27 cellular contexts compared by ENCODE assay signal in genomic region chr2:39373403-39373802, GRCh38.
"Had no signal": no experiment of that assay in that cellular context is flagged by ENCODE, and none has a peak within 500 bp of the region (broad histone marks: within the 10 kb centered on the region; RNA-seq: fewer than 3 reads in every experiment).

No MANE protein-coding gene starts in this region.

- H3K27ac Mint-ChIP-seq: stimulated activated effector memory CD8-positive, alpha-beta T cell treated with anti-CD3 and anti-CD28 coated beads, Interleukin-12 subunit alpha, Interleukin-12 subunit beta, amount 100 ng/mL, for 72 hours; stimulated activated memory B cell treated with anti-CD40 and anti-IgM and Interleukin-4, amounts not matched to agents 10 μg/mL and 1 μg/mL and 100 μg/mL, for 72 hours; stimulated activated naive B cell treated with anti-CD40 and anti-IgM and Interleukin-4, amounts not matched to agents 10 μg/mL and 1 μg/mL and 100 μg/mL, for 72 hours; stimulated activated naive CD8-positive, alpha-beta T cell treated with anti-CD3 and anti-CD28 coated beads, Interleukin-15, amount 100 ng/mL, for 72 hours; stimulated activated naive CD8-positive, alpha-beta T cell treated with anti-CD3 and anti-CD28 coated beads, Interleukin-15, Interleukin-2, amounts not matched to agents 100 ng/mL and 50 ng/mL, for 24 hours had no signal

- H3K4me3 ChIP-seq: stomach, suprapubic skin, testis, thoracic aorta, thyroid gland, tibial artery, tibial nerve, transverse colon, upper lobe of left lung, upper lobe of right lung, uterus, vagina had no signal

- H3K27me3 ChIP-seq: stomach, suprapubic skin, testis, thyroid gland, tibial artery, tibial nerve, transverse colon, upper lobe of left lung, upper lobe of right lung, uterus, vagina had no signal

- H3K27ac ChIP-seq: stomach, suprapubic skin, testis, thoracic aorta, thyroid gland, tibial artery, tibial nerve, transverse colon, upper lobe of left lung, upper lobe of right lung, uterus, vagina had no signal

- H3K4me1 ChIP-seq: suprapubic skin, testis, thyroid gland, uterus, vagina had no signal

- H3K9me3 ChIP-seq: stomach, suprapubic skin, testis, thyroid gland, tibial artery, upper lobe of left lung, upper lobe of right lung, uterus, vagina had no signal

- ATAC-seq: stimulated activated effector memory CD8-positive, alpha-beta T cell treated with anti-CD3 and anti-CD28 coated beads, Interleukin-12 subunit alpha, Interleukin-12 subunit beta, amount 100 ng/mL, for 72 hours; stimulated activated memory B cell treated with anti-CD40 and anti-IgM and Interleukin-4, amounts not matched to agents 10 μg/mL and 1 μg/mL and 100 μg/mL, for 72 hours; stimulated activated naive B cell treated with anti-CD40 and anti-IgM and Interleukin-4, amounts not matched to agents 10 μg/mL and 1 μg/mL and 100 μg/mL, for 72 hours; stimulated activated naive CD8-positive, alpha-beta T cell treated with anti-CD3 and anti-CD28 coated beads, Interleukin-15, amount 100 ng/mL, for 72 hours; stimulated activated naive CD8-positive, alpha-beta T cell treated with anti-CD3 and anti-CD28 coated beads, Interleukin-15, Interleukin-2, amounts not matched to agents 100 U/mL and 50 U/mL, for 24 hours; upper lobe of right lung had no signal

- H3K4me3 Mint-ChIP-seq: stimulated activated effector memory CD8-positive, alpha-beta T cell treated with anti-CD3 and anti-CD28 coated beads, Interleukin-12 subunit alpha, Interleukin-12 subunit beta, amount 100 ng/mL, for 72 hours; stimulated activated memory B cell treated with anti-CD40 and anti-IgM and Interleukin-4, amounts not matched to agents 10 μg/mL and 1 μg/mL and 100 μg/mL, for 72 hours; stimulated activated naive B cell treated with anti-CD40 and anti-IgM and Interleukin-4, amounts not matched to agents 10 μg/mL and 1 μg/mL and 100 μg/mL, for 72 hours; stimulated activated naive CD8-positive, alpha-beta T cell treated with anti-CD3 and anti-CD28 coated beads, Interleukin-15, amount 100 ng/mL, for 72 hours; stimulated activated naive CD8-positive, alpha-beta T cell treated with anti-CD3 and anti-CD28 coated beads, Interleukin-15, Interleukin-2, amounts not matched to agents 100 ng/mL and 50 ng/mL, for 24 hours had no signal

- DNase-seq: stimulated activated CD4-positive, alpha-beta T cell treated with anti-CD3 and anti-CD28 coated beads, Interleukin-2, amount 100 ng/mL, for 48 hours; stimulated activated CD4-positive, alpha-beta T cell treated with anti-CD3 and anti-CD28 coated beads, Interleukin-4, amount 100 ng/mL, for 1 hour; stimulated activated CD4-positive, alpha-beta T cell treated with anti-CD3 and anti-CD28 coated beads, Interleukin-4, amount 100 ng/mL, for 24 hours; stimulated activated CD4-positive, alpha-beta T cell treated with anti-CD3 and anti-CD28 coated beads, Interleukin-4, amount 100 ng/mL, for 4 hours; stimulated activated CD8-positive, alpha-beta memory T cell treated with anti-CD3 and anti-CD28 coated beads, Interleukin-4, amount 100 ng/mL, for 48 hours; stimulated activated naive B cell treated with anti-CD40 and anti-IgM and Interleukin-4, amounts not matched to agents 10 μg/mL and 1 μg/mL and 100 μg/mL, for 72 hours; stimulated activated naive CD4-positive, alpha-beta T cell; stimulated activated naive CD4-positive, alpha-beta T cell treated with Interleukin-2 at 50 U/mL for 16 hours; stimulated activated naive CD8-positive, alpha-beta T cell treated with anti-CD3 and anti-CD28 coated beads, Interleukin-15, amount 100 ng/mL, for 72 hours; stimulated activated naive CD8-positive, alpha-beta T cell treated with anti-CD3 and anti-CD28 coated beads, Interleukin-15, Interleukin-2, amounts not matched to agents 100 U/mL and 50 U/mL, for 24 hours; stomach; substantia nigra; testis; thyroid gland; tibial artery; transverse colon; upper lobe of left lung; upper lobe of right lung; uterus had no signal

- H3K27me3 Mint-ChIP-seq: stimulated activated memory B cell treated with anti-CD40 and anti-IgM and Interleukin-4, amounts not matched to agents 10 μg/mL and 1 μg/mL and 100 μg/mL, for 72 hours; stimulated activated naive B cell treated with anti-CD40 and anti-IgM and Interleukin-4, amounts not matched to agents 10 μg/mL and 1 μg/mL and 100 μg/mL, for 72 hours; stimulated activated naive CD8-positive, alpha-beta T cell treated with anti-CD3 and anti-CD28 coated beads, Interleukin-15, amount 100 ng/mL, for 72 hours; stimulated activated naive CD8-positive, alpha-beta T cell treated with anti-CD3 and anti-CD28 coated beads, Interleukin-15, Interleukin-2, amounts not matched to agents 100 ng/mL and 50 ng/mL, for 24 hours had no signal

- FAIRE-seq: urothelium cell line had no signal

- H3K36me3 Mint-ChIP-seq: stimulated activated effector memory CD8-positive, alpha-beta T cell treated with anti-CD3 and anti-CD28 coated beads, Interleukin-12 subunit alpha, Interleukin-12 subunit beta, amount 100 ng/mL, for 72 hours had no signal

- H3K36me3 ChIP-seq: thoracic aorta, thyroid gland, transverse colon, upper lobe of right lung, uterus had no signal
